ENCODE assay signal across 18 cellular contexts in genomic region chr9:99309540-99309939, GRCh38.
DNase-seq lines count a peak whose midpoint lies in the region; ATAC-seq, FAIRE-seq and TF ChIP-seq lines count a peak whose summit lies in the region.
"Had no signal": no experiment of that assay in that cellular context is flagged by ENCODE, and none has a peak within 500 bp of the region (broad histone marks: within the 10 kb centered on the region; RNA-seq: fewer than 3 reads in every experiment).

No MANE protein-coding gene starts in this region.

- CTCF ChIA-PET in CD4-positive, alpha-beta T cell (lab: Charles Lee) = no interaction called here
- CTCF ChIA-PET in activated CD8-positive, alpha-beta T cell treated with anti-CD3 and anti-CD28 coated beads, Interleukin-2, amount 10 ng/mL, durations not matched to agents 7 days and 5 days (lab: Charles Lee) = no interaction called here

- no peaks in the 10 kb centered on the region for H3K36me3 ChIP-seq in BLaER1

- H3K4me3 Mint-ChIP-seq in stimulated activated memory B cell treated with anti-CD40 and anti-IgM and Interleukin-4, amounts not matched to agents 10 μg/mL and 1 μg/mL and 100 μg/mL, for 72 hours = no peak overlapping the region
- H3K4me3 Mint-ChIP-seq in CD4-positive, alpha-beta T cell = no peak overlapping the region
- no peak overlapping the region for H3K4me3 Mint-ChIP-seq in activated CD8-positive, alpha-beta T cell treated with anti-CD3 and anti-CD28 coated beads, Interleukin-2, amount 10 ng/mL, durations not matched to agents 7 days and 5 days
- H3K4me3 Mint-ChIP-seq: CD8-positive, alpha-beta memory T cell had no signal

- no peaks in the 10 kb centered on the region for H3K36me3 Mint-ChIP-seq in stimulated activated memory B cell treated with anti-CD40 and anti-IgM and Interleukin-4, amounts not matched to agents 10 μg/mL and 1 μg/mL and 100 μg/mL, for 72 hours
- H3K36me3 Mint-ChIP-seq in CD4-positive, alpha-beta T cell (ENCODE audit: low read depth) = no peaks in the 10 kb centered on the region
- no peaks in the 10 kb centered on the region for H3K36me3 Mint-ChIP-seq in activated CD8-positive, alpha-beta T cell treated with anti-CD3 and anti-CD28 coated beads, Interleukin-2, amount 10 ng/mL, durations not matched to agents 7 days and 5 days (ENCODE audit: low read depth)

- peaks cover 7% of the 10 kb centered on the region for H3K4me1 ChIP-seq in BLaER1
- H3K4me1 ChIP-seq: A549 had no signal

- DNase-seq in GM12892 (ENCODE audit: insufficient read length) (no peak), NCI-H2171 treated with DMSO at 0.1 percent for 48 hours (lab: John Stamatoyannopoulos, UW) (peak; percentile 41), NCI-H146 (lab: John Stamatoyannopoulos, UW) (no peak)
- DNase-seq in CD4-positive, alpha-beta T cell = no peak
- DNase-seq in activated CD8-positive, alpha-beta T cell treated with anti-CD3 and anti-CD28 coated beads, Interleukin-2, amount 10 ng/mL, durations not matched to agents 7 days and 5 days = no peak
- DNase-seq: AML-193; CD8-positive, alpha-beta memory T cell; COR-L47; GM23248; HCEC 1CT; KG1 had no signal

- no peak overlapping the region for H3K4me3 ChIP-seq in BLaER1
- H3K4me3 ChIP-seq: A549, GM23248 had no signal

- no peaks in the 10 kb centered on the region for H3K9me3 Mint-ChIP-seq in stimulated activated memory B cell treated with anti-CD40 and anti-IgM and Interleukin-4, amounts not matched to agents 10 μg/mL and 1 μg/mL and 100 μg/mL, for 72 hours
- no peaks in the 10 kb centered on the region for H3K9me3 Mint-ChIP-seq in CD4-positive, alpha-beta T cell
- no peaks in the 10 kb centered on the region for H3K9me3 Mint-ChIP-seq in activated CD8-positive, alpha-beta T cell treated with anti-CD3 and anti-CD28 coated beads, Interleukin-2, amount 10 ng/mL, durations not matched to agents 7 days and 5 days (ENCODE audit: insufficient read depth)
- H3K9me3 Mint-ChIP-seq: CD8-positive, alpha-beta memory T cell had no signal

- POLR2A ChIA-PET in CD4-positive, alpha-beta T cell (lab: Charles Lee) = no interaction called here
- POLR2A ChIA-PET in activated CD8-positive, alpha-beta T cell treated with anti-CD3 and anti-CD28 coated beads, Interleukin-2, amount 10 ng/mL, durations not matched to agents 7 days and 5 days (lab: Charles Lee) = no interaction called here

- H3K4me2 ChIP-seq in BLaER1 = peak overlapping the region; percentile 40
- H3K4me2 ChIP-seq: A549 had no signal

- intact Hi-C loops in CD4-positive, alpha-beta T cell (cut with DNase I, micrococcal nuclease) = no loop called here

- FAIRE-seq in GM12892 (lab: Jason Lieb, UNC) = peak; percentile 14
- FAIRE-seq: A549, G401.6, GM18507, GM19239 had no signal

- no peaks in the 10 kb centered on the region for H3K9me3 ChIP-seq in BLaER1
- H3K9me3 ChIP-seq in CD4-positive, alpha-beta T cell (ENCODE audit: control insufficient read depth, low read length) = no peaks in the 10 kb centered on the region
- H3K9me3 ChIP-seq: A549 had no signal

- H3K27me3 ChIP-seq in BLaER1 = no peaks in the 10 kb centered on the region
- no peaks in the 10 kb centered on the region for H3K27me3 ChIP-seq in CD4-positive, alpha-beta T cell (ENCODE audit: control insufficient read depth, insufficient read depth, low read length)

- no peak overlapping the region for H3K9ac ChIP-seq in BLaER1
- H3K9ac ChIP-seq: GM23248 had no signal

- no peak overlapping the region for H3K27ac ChIP-seq in BLaER1
- H3K27ac ChIP-seq in CD4-positive, alpha-beta T cell (ENCODE audit: low read depth, low read length) = no peak overlapping the region
- H3K27ac ChIP-seq: 22Rv1, A549, GM23248 had no signal

- no peak for TF ChIP-seq POLR2A in GM12892 (IDR thresholded peaks at IDR 0.05; ENCODE audit: low read depth, low read length)

- no peaks in the 10 kb centered on the region for H3K27me3 Mint-ChIP-seq in stimulated activated memory B cell treated with anti-CD40 and anti-IgM and Interleukin-4, amounts not matched to agents 10 μg/mL and 1 μg/mL and 100 μg/mL, for 72 hours
- H3K27me3 Mint-ChIP-seq in CD4-positive, alpha-beta T cell = peaks cover 14% of the 10 kb centered on the region
- H3K27me3 Mint-ChIP-seq in activated CD8-positive, alpha-beta T cell treated with anti-CD3 and anti-CD28 coated beads, Interleukin-2, amount 10 ng/mL, durations not matched to agents 7 days and 5 days (ENCODE audit: low read depth) = peaks cover 7% of the 10 kb centered on the region

- no peaks in the 10 kb centered on the region for H4K20me1 ChIP-seq in BLaER1

- ATAC-seq in stimulated activated memory B cell treated with anti-CD40 and anti-IgM and Interleukin-4, amounts not matched to agents 10 μg/mL and 1 μg/mL and 100 μg/mL, for 72 hours = no peak
- ATAC-seq in CD4-positive, alpha-beta T cell (ENCODE audit: poor library complexity) = no peak
- ATAC-seq in activated CD8-positive, alpha-beta T cell treated with anti-CD3 and anti-CD28 coated beads, Interleukin-2, amount 10 ng/mL, durations not matched to agents 7 days and 5 days = no peak
- ATAC-seq: A549 had no signal

- H3K27ac Mint-ChIP-seq in stimulated activated memory B cell treated with anti-CD40 and anti-IgM and Interleukin-4, amounts not matched to agents 10 μg/mL and 1 μg/mL and 100 μg/mL, for 72 hours = peak overlapping the region; percentile 6
- no peak overlapping the region for H3K27ac Mint-ChIP-seq in CD4-positive, alpha-beta T cell
- H3K27ac Mint-ChIP-seq in activated CD8-positive, alpha-beta T cell treated with anti-CD3 and anti-CD28 coated beads, Interleukin-2, amount 10 ng/mL, durations not matched to agents 7 days and 5 days = no peak overlapping the region
- H3K27ac Mint-ChIP-seq: CD8-positive, alpha-beta memory T cell had no signal

- TF ChIP-seq CTCF in CD4-positive, alpha-beta T cell (IDR thresholded peaks at IDR 0.05) = no peak

- H3K4me1 Mint-ChIP-seq in stimulated activated memory B cell treated with anti-CD40 and anti-IgM and Interleukin-4, amounts not matched to agents 10 μg/mL and 1 μg/mL and 100 μg/mL, for 72 hours = peaks cover 8% of the 10 kb centered on the region
- no peaks in the 10 kb centered on the region for H3K4me1 Mint-ChIP-seq in CD4-positive, alpha-beta T cell (ENCODE audit: low read depth)
- no peaks in the 10 kb centered on the region for H3K4me1 Mint-ChIP-seq in activated CD8-positive, alpha-beta T cell treated with anti-CD3 and anti-CD28 coated beads, Interleukin-2, amount 10 ng/mL, durations not matched to agents 7 days and 5 days (ENCODE audit: low read depth)
- H3K4me1 Mint-ChIP-seq: CD8-positive, alpha-beta memory T cell had no signal
